Comparison of ENCODE assay signal across 1 cellular context in genomic region chr22:28999510-29000224, GRCh38.
TF ChIP-seq lines count a peak whose summit lies in the region.

No MANE protein-coding gene starts in this region.

TF ChIP-seq in GM23338, 12 proteins besides CTCF, POLR2A, EP300 and RAD21:
- TF ChIP-seq REST (IDR thresholded peaks at IDR 0.05; ENCODE audit: unreplicated experiment) (no peak), POLR2AphosphoS5 (IDR thresholded peaks at IDR 0.05; ENCODE audit: low read depth) (no peak), STAT1 (IDR thresholded peaks at IDR 0.05; ENCODE audit: unreplicated experiment) (no peak), ZNF331 (CRISPR knock-in tag; IDR thresholded peaks at IDR 0.05; ENCODE audit: low read depth) (no peak), NANOG (IDR thresholded peaks at IDR 0.05; ENCODE audit: borderline replicate concordance) (no peak), EZH2phosphoT487 (IDR thresholded peaks at IDR 0.05; ENCODE audit: unreplicated experiment) (no peak), EZH2 (IDR thresholded peaks at IDR 0.05; ENCODE audit: low read depth, unreplicated experiment) (no peak), JUNB (IDR thresholded peaks at IDR 0.05; ENCODE audit: unreplicated experiment) (no peak), ZNF114 (CRISPR knock-in tag; IDR thresholded peaks at IDR 0.05) (no peak), ZNF462 (CRISPR knock-in tag; IDR thresholded peaks at IDR 0.05) (no peak)
